Comparison of ENCODE assay signal across 1 cellular context in genomic region chr14:75986439-75986765, GRCh38.
TF ChIP-seq lines count a peak whose summit lies in the region.

No MANE protein-coding gene starts in this region.

TF ChIP-seq in endothelial cell of umbilical vein, 7 proteins besides CTCF, POLR2A, EP300 and RAD21:
- TF ChIP-seq MYC (IDR thresholded peaks at IDR 0.05; ENCODE audit: low read depth, low read length) (no peak), GATA2 (IDR thresholded peaks at IDR 0.05; ENCODE audit: insufficient read depth, insufficient read length, low read depth, low read length) (no peak), MAX (IDR thresholded peaks at IDR 0.05; ENCODE audit: insufficient read depth, insufficient read length) (no peak), FOS (IDR thresholded peaks at IDR 0.05; ENCODE audit: borderline replicate concordance, insufficient read depth, low read length) (no peak), POLR2AphosphoS5 (IDR thresholded peaks at IDR 0.05; ENCODE audit: insufficient read depth, low read depth, low read length) (no peak), EZH2 (IDR thresholded peaks at IDR 0.05; ENCODE audit: borderline replicate concordance, low read depth, low read length, severe bottlenecking) (no peak), JUN (IDR thresholded peaks at IDR 0.05; ENCODE audit: borderline replicate concordance, insufficient read depth, insufficient read length, low read depth) (no peak)
TF ChIP-seq in endothelial cell of umbilical vein: peak in this region for 0.
